In genomic region chr3:171306631-171307030, GRCh38 we compare ENCODE assay signal across 10 cellular contexts.
DNase-seq lines count a peak whose midpoint lies in the region; ATAC-seq and TF ChIP-seq lines count a peak whose summit lies in the region.
"Had no signal": no experiment of that assay in that cellular context is flagged by ENCODE, and none has a peak within 500 bp of the region (broad histone marks: within the 10 kb centered on the region; RNA-seq: fewer than 3 reads in every experiment).

No MANE protein-coding gene starts in this region.

- no peak overlapping the region for H3K27ac ChIP-seq in ovary
- no peak overlapping the region for H3K27ac ChIP-seq in MM.1S (ENCODE audit: low read length)

- H3F3A ChIP-seq in MM.1S (ENCODE audit: insufficient read depth, low read length), result no peaks in the 10 kb centered on the region

- CTCF ChIA-PET in BJ (lab: Yijun Ruan, JAX) (no interaction called here), WTC11 (lab: Charles Lee) (no interaction called here)

- H3K9me2 ChIP-seq in MM.1S (replicated peaks; ENCODE audit: insufficient read depth, low read length), result no peaks in the 10 kb centered on the region

- no peak overlapping the region for H3K9ac ChIP-seq in MM.1S (ENCODE audit: low read length)

- no peaks in the 10 kb centered on the region for H3K27me3 Mint-ChIP-seq in WTC11 (ENCODE audit: low read depth)
- H3K27me3 Mint-ChIP-seq: T-helper 17 cell had no signal

- H3K4me3 ChIP-seq in BJ (ENCODE audit: low read depth, low read length) (no peak overlapping the region), ovary (no peak overlapping the region), MM.1S (ENCODE audit: low read length) (no peak overlapping the region)

- no peak for TF ChIP-seq CTCF in BJ (IDR thresholded peaks at IDR 0.05; ENCODE audit: insufficient read depth, low read depth, low read length)
- no peak for TF ChIP-seq CTCF in WTC11 (IDR thresholded peaks at IDR 0.05)
- TF ChIP-seq CTCF in ovary (IDR thresholded peaks at IDR 0.05), result no peak
- no peak for TF ChIP-seq CTCF in MM.1S (IDR thresholded peaks at IDR 0.05; ENCODE audit: low read length)

- H3K4me3 Mint-ChIP-seq in WTC11, result no peak overlapping the region
- H3K4me3 Mint-ChIP-seq in stimulated activated effector memory CD8-positive, alpha-beta T cell treated with anti-CD3 and anti-CD28 coated beads, Interleukin-12 subunit alpha, Interleukin-12 subunit beta, amount 100 ng/mL, for 72 hours, result no peak overlapping the region
- H3K4me3 Mint-ChIP-seq: T-helper 17 cell had no signal

- H3K79me2 ChIP-seq in MM.1S (ENCODE audit: low read length), result no peaks in the 10 kb centered on the region

- no peak for ATAC-seq in WTC11
- ATAC-seq in stimulated activated effector memory CD8-positive, alpha-beta T cell treated with anti-CD3 and anti-CD28 coated beads, Interleukin-12 subunit alpha, Interleukin-12 subunit beta, amount 100 ng/mL, for 72 hours, result no peak
- ATAC-seq: T-helper 17 cell had no signal

- POLR2A ChIA-PET in BJ (lab: Charles Lee), result no interaction called here
- POLR2A ChIA-PET in WTC11 (lab: Charles Lee), result no interaction called here

- H3K4me1 Mint-ChIP-seq in WTC11, result peaks cover 30% of the 10 kb centered on the region
- H3K4me1 Mint-ChIP-seq in stimulated activated effector memory CD8-positive, alpha-beta T cell treated with anti-CD3 and anti-CD28 coated beads, Interleukin-12 subunit alpha, Interleukin-12 subunit beta, amount 100 ng/mL, for 72 hours, result peaks cover 41% of the 10 kb centered on the region

- peaks cover 4% of the 10 kb centered on the region for H3K36me3 Mint-ChIP-seq in WTC11
- H3K36me3 Mint-ChIP-seq in stimulated activated effector memory CD8-positive, alpha-beta T cell treated with anti-CD3 and anti-CD28 coated beads, Interleukin-12 subunit alpha, Interleukin-12 subunit beta, amount 100 ng/mL, for 72 hours, result no peaks in the 10 kb centered on the region

- intact Hi-C loops in ovary (cut with DNase I), result no loop called here

- no peaks in the 10 kb centered on the region for H3K9me3 ChIP-seq in ovary
- H3K9me3 ChIP-seq in MM.1S (replicated peaks; ENCODE audit: insufficient read depth, low read length), result no peaks in the 10 kb centered on the region

- H3K27me3 ChIP-seq in BJ (ENCODE audit: control insufficient read depth, insufficient read depth, low read length) (no peaks in the 10 kb centered on the region), ovary (no peaks in the 10 kb centered on the region), MM.1S (replicated peaks; ENCODE audit: insufficient read depth, low read length) (no peaks in the 10 kb centered on the region)

- 4 to 7% (median 6%) methylated on average over 6 of the region's 6 CpGs for WGBS in ovary, 3 donors

- H3K36me3 ChIP-seq in BJ (ENCODE audit: control insufficient read depth, insufficient read depth, low read length) (no peaks in the 10 kb centered on the region), ovary (no peaks in the 10 kb centered on the region), MM.1S (replicated peaks; ENCODE audit: insufficient read depth, low read length) (no peaks in the 10 kb centered on the region)

- DNase-seq in BJ (ENCODE audit: low read depth), result peak; percentile 85
- DNase-seq in WTC11 (ENCODE audit: low spot score), result no peak
- DNase-seq in glomerular endothelial cell (ENCODE audit: extremely low read depth, low read depth, low spot score), result peak; percentile 61
- DNase-seq in ovary, result peak in 4 of 5 donors; percentile 41 to 52 (median 46)
- DNase-seq in activated CD4-positive, alpha-beta T cell treated with anti-CD3 and anti-CD28 coated beads, Interleukin-2, amount 50 U/mL, for 48 hours, result no peak
- DNase-seq in MM.1S, result no peak
- no peak for DNase-seq in GF-D8 (lab: John Stamatoyannopoulos, UW)
- DNase-seq in stimulated activated effector memory CD8-positive, alpha-beta T cell treated with anti-CD3 and anti-CD28 coated beads, Interleukin-12 subunit alpha, Interleukin-12 subunit beta, amount 100 ng/mL, for 72 hours (ENCODE audit: low spot score in 2 of 2), result no peak
- DNase-seq: erythroblast, T-helper 17 cell had no signal

- no peaks in the 10 kb centered on the region for H3K4me1 ChIP-seq in ovary (ENCODE audit: insufficient read depth)
- H3K4me1 ChIP-seq in MM.1S (ENCODE audit: low read length), result no peaks in the 10 kb centered on the region

- no peak for TF ChIP-seq EP300 in ovary (IDR thresholded peaks at IDR 0.05)

- no peaks in the 10 kb centered on the region for H4K20me1 ChIP-seq in MM.1S (ENCODE audit: insufficient read depth, low read length)

- peaks cover 22% of the 10 kb centered on the region for H3K9me3 Mint-ChIP-seq in WTC11
- peaks cover 4% of the 10 kb centered on the region for H3K9me3 Mint-ChIP-seq in stimulated activated effector memory CD8-positive, alpha-beta T cell treated with anti-CD3 and anti-CD28 coated beads, Interleukin-12 subunit alpha, Interleukin-12 subunit beta, amount 100 ng/mL, for 72 hours

- H3K27ac Mint-ChIP-seq in WTC11, result peak overlapping the region; percentile 64; the same call in 1 of the 2 replicates
- no peak overlapping the region for H3K27ac Mint-ChIP-seq in stimulated activated effector memory CD8-positive, alpha-beta T cell treated with anti-CD3 and anti-CD28 coated beads, Interleukin-12 subunit alpha, Interleukin-12 subunit beta, amount 100 ng/mL, for 72 hours
- H3K27ac Mint-ChIP-seq: T-helper 17 cell had no signal

- H3K4me2 ChIP-seq in MM.1S (ENCODE audit: low read depth, low read length), result no peak overlapping the region

- TF ChIP-seq POLR2A in ovary (IDR thresholded peaks at IDR 0.05), result no peak

- H2AFZ ChIP-seq in MM.1S (ENCODE audit: low read length), result no peak overlapping the region

TF ChIP-seq in WTC11, 78 proteins besides CTCF, POLR2A, EP300 and RAD21:
- TF ChIP-seq ZNF121 (CRISPR knock-in tag; IDR thresholded peaks at IDR 0.05) (no peak), PREB (CRISPR knock-in tag; IDR thresholded peaks at IDR 0.05; ENCODE audit: borderline replicate concordance) (no peak), E2F5 (CRISPR knock-in tag; IDR thresholded peaks at IDR 0.05) (no peak), IRF2 (CRISPR knock-in tag; IDR thresholded peaks at IDR 0.05; ENCODE audit: borderline replicate concordance, low read depth) (no peak), GABPB1 (CRISPR knock-in tag; IDR thresholded peaks at IDR 0.05) (no peak), ZNF671 (CRISPR knock-in tag; IDR thresholded peaks at IDR 0.05) (no peak), ZNF416 (CRISPR knock-in tag; IDR thresholded peaks at IDR 0.05) (no peak)

Comparison
In these comparisons a context has a peak if more than half of its experiments do, and no peak if none do; other contexts are left out.
1. DNase-seq: peak in BJ (single experiment), glomerular endothelial cell (single experiment) and ovary (4 of 5); none in WTC11 (single experiment), activated CD4-positive, alpha-beta T cell treated with anti-CD3 and anti-CD28 coated beads, Interleukin-2, amount 50 U/mL, for 48 hours (0 of 2), MM.1S (single experiment), GF-D8 (single experiment) and stimulated activated effector memory CD8-positive, alpha-beta T cell treated with anti-CD3 and anti-CD28 coated beads, Interleukin-12 subunit alpha, Interleukin-12 subunit beta, amount 100 ng/mL, for 72 hours (0 of 2).